In the genomic region with DNA sequence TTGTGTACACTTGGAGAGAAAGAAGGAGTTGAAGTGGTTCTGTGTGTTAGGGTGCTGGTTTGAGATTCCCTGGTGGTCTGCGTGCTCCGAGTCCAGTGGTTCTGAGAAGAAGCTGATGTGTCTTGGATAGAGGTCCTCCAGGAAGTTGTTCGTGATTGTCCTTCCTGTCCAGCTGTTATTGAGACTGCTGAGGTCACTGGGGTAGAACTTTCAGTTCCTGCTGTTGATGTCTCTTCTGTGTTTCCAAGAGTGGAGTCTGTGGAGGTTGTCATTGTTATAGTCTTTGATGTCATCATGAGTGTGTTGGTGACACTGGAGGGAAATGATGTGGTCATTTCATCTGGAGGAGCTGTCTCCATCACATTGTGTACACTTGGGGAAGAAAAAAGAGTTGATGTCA, we compare ENCODE assay signal across 29 cellular contexts. TPM values are rescaled to one million over a fixed set of nuclear protein-coding genes. Genes with fewer than 3 reads are reported as not detected.
DNase-seq lines count a peak whose midpoint lies in the region; ATAC-seq and TF ChIP-seq lines count a peak whose summit lies in the region.
"Had no signal": no experiment of that assay in that cellular context is flagged by ENCODE, and none has a peak within 500 bp of the region (broad histone marks: within the 10 kb centered on the region; RNA-seq: fewer than 3 reads in every experiment).

No MANE protein-coding gene starts in this region.

- peaks cover 17% of the 10 kb centered on the region for H3K4me1 ChIP-seq in OCI-LY7 (ENCODE audit: insufficient read depth, low read length, poor library complexity, severe bottlenecking)

- peak; percentile 34 for ATAC-seq in activated CD8-positive, alpha-beta T cell treated with anti-CD3 and anti-CD28 coated beads for 36 hours
- no peak for ATAC-seq in activated CD8-positive, alpha-beta T cell treated with anti-CD3 and anti-CD28 coated beads, Interleukin-2, amount 10 ng/mL, durations not matched to agents 7 days and 5 days
- peak; percentile 61 for ATAC-seq in stimulated activated memory B cell treated with anti-CD40 and anti-IgM and Interleukin-4, amounts not matched to agents 10 μg/mL and 1 μg/mL and 100 μg/mL, for 72 hours
- no peak for ATAC-seq in HG03175 (IDR thresholded peaks at IDR 0.05; ENCODE audit: unreplicated experiment)
- ATAC-seq: CD8-positive, alpha-beta T cell; stimulated activated naive CD8-positive, alpha-beta T cell treated with anti-CD3 and anti-CD28 coated beads, Interleukin-15, Interleukin-2, amounts not matched to agents 100 U/mL and 50 U/mL, for 24 hours had no signal

- peaks cover 38% of the 10 kb centered on the region for H3K4me1 Mint-ChIP-seq in activated CD8-positive, alpha-beta T cell treated with anti-CD3 and anti-CD28 coated beads for 36 hours (ENCODE audit: low read depth)
- H3K4me1 Mint-ChIP-seq in activated CD8-positive, alpha-beta T cell treated with anti-CD3 and anti-CD28 coated beads, Interleukin-2, amount 10 ng/mL, durations not matched to agents 7 days and 5 days (ENCODE audit: low read depth): peaks cover 34% of the 10 kb centered on the region
- peaks cover 24% of the 10 kb centered on the region for H3K4me1 Mint-ChIP-seq in stimulated activated memory B cell treated with anti-CD40 and anti-IgM and Interleukin-4, amounts not matched to agents 10 μg/mL and 1 μg/mL and 100 μg/mL, for 72 hours
- peaks cover 5% of the 10 kb centered on the region for H3K4me1 Mint-ChIP-seq in MCF 10A (ENCODE audit: insufficient read depth, unreplicated experiment)

- intact Hi-C loops in activated CD8-positive, alpha-beta T cell treated with anti-CD3 and anti-CD28 coated beads for 36 hours (cut with micrococcal nuclease): no loop called here
- intact Hi-C loops in OCI-LY7 (cut with micrococcal nuclease; ENCODE audit: unreplicated experiment) (no loop called here), MCF 10A (cut with micrococcal nuclease) (no loop called here)

- no peaks in the 10 kb centered on the region for H3K9me2 ChIP-seq in OCI-LY7 (ENCODE audit: insufficient read depth, low read length)

- no peak overlapping the region for H3K4me3 Mint-ChIP-seq in activated CD8-positive, alpha-beta T cell treated with anti-CD3 and anti-CD28 coated beads for 36 hours
- H3K4me3 Mint-ChIP-seq in activated CD8-positive, alpha-beta T cell treated with anti-CD3 and anti-CD28 coated beads, Interleukin-2, amount 10 ng/mL, durations not matched to agents 7 days and 5 days: no peak overlapping the region
- no peak overlapping the region for H3K4me3 Mint-ChIP-seq in stimulated activated memory B cell treated with anti-CD40 and anti-IgM and Interleukin-4, amounts not matched to agents 10 μg/mL and 1 μg/mL and 100 μg/mL, for 72 hours
- H3K4me3 Mint-ChIP-seq in MCF 10A (ENCODE audit: unreplicated experiment): no peak overlapping the region
- H3K4me3 Mint-ChIP-seq: activated naive CD8-positive, alpha-beta T cell treated with anti-CD3 and anti-CD28 coated beads for 36 hours; CD8-positive, alpha-beta T cell; nephron progenitor cell had no signal

- CTCF ChIA-PET in activated CD8-positive, alpha-beta T cell treated with anti-CD3 and anti-CD28 coated beads for 36 hours (lab: Charles Lee): interaction anchor here (1.0 to 1.3 kb wide), 3 partner anchors 9 to 68 kb away, joined by 4 read pairs; no protein-coding TSS in a partner anchor
- CTCF ChIA-PET in activated CD8-positive, alpha-beta T cell treated with anti-CD3 and anti-CD28 coated beads, Interleukin-2, amount 10 ng/mL, durations not matched to agents 7 days and 5 days (lab: Charles Lee): interaction anchor here (0.7 to 0.9 kb wide), 2 partner anchors 14 to 60 kb away, joined by 3 read pairs; no protein-coding TSS in a partner anchor
- CTCF ChIA-PET in OCI-LY7 (lab: Charles Lee; ENCODE audit: unreplicated experiment) (no interaction called here), MCF 10A (lab: Yijun Ruan, JAX) (interaction anchor here (0.7 kb wide), 1 partner anchor 59 kb away, joined by 3 read pairs; no protein-coding TSS in a partner anchor)

- no peaks in the 10 kb centered on the region for H3K36me3 ChIP-seq in OCI-LY7 (ENCODE audit: insufficient read depth, low read length)
- H3K36me3 ChIP-seq: ovary, Peyer's patch had no signal

- no peak for DNase-seq in activated CD8-positive, alpha-beta T cell treated with anti-CD3 and anti-CD28 coated beads for 36 hours
- no peak for DNase-seq in activated CD8-positive, alpha-beta T cell treated with anti-CD3 and anti-CD28 coated beads, Interleukin-2, amount 10 ng/mL, durations not matched to agents 7 days and 5 days
- DNase-seq in OCI-LY7 (ENCODE audit: low spot score): peak; percentile 70
- peak; percentile 16 for DNase-seq in mesenteric fat pad (ENCODE audit: low spot score)
- DNase-seq in MV-4-11 (lab: John Stamatoyannopoulos, UW): no peak
- no peak for DNase-seq in MCF 10A (ENCODE audit: unreplicated experiment)
- DNase-seq: 8988T; activated CD4-positive, alpha-beta T cell treated with anti-CD3 and anti-CD28 coated beads for 1 hour; activated naive CD8-positive, alpha-beta T cell treated with anti-CD3 and anti-CD28 coated beads for 36 hours; CD8-positive, alpha-beta T cell; effector memory CD4-positive, alpha-beta T cell; H7; Kasumi-1; midbrain; NCI-H146; NCI-H2107; NCI-H345; nephron progenitor cell; ovary; Peyer's patch; retina; SIG-M5; stimulated activated naive CD8-positive, alpha-beta T cell treated with anti-CD3 and anti-CD28 coated beads, Interleukin-15, Interleukin-2, amounts not matched to agents 100 U/mL and 50 U/mL, for 24 hours had no signal

- peaks cover 18% of the 10 kb centered on the region for H3K36me3 Mint-ChIP-seq in activated CD8-positive, alpha-beta T cell treated with anti-CD3 and anti-CD28 coated beads for 36 hours (ENCODE audit: low read depth)
- peaks cover 44% of the 10 kb centered on the region for H3K36me3 Mint-ChIP-seq in activated CD8-positive, alpha-beta T cell treated with anti-CD3 and anti-CD28 coated beads, Interleukin-2, amount 10 ng/mL, durations not matched to agents 7 days and 5 days (ENCODE audit: low read depth)
- peaks cover 6% of the 10 kb centered on the region for H3K36me3 Mint-ChIP-seq in stimulated activated memory B cell treated with anti-CD40 and anti-IgM and Interleukin-4, amounts not matched to agents 10 μg/mL and 1 μg/mL and 100 μg/mL, for 72 hours
- H3K36me3 Mint-ChIP-seq in MCF 10A (ENCODE audit: insufficient read depth, unreplicated experiment): no peaks in the 10 kb centered on the region

- no peak for TF ChIP-seq CTCF in activated CD8-positive, alpha-beta T cell treated with anti-CD3 and anti-CD28 coated beads for 36 hours (IDR thresholded peaks at IDR 0.05)
- no peak for TF ChIP-seq CTCF in OCI-LY7 (conservative IDR thresholded peaks at IDR 0.05; ENCODE audit: low read length)
- no peak for TF ChIP-seq CTCF in MCF 10A (IDR thresholded peaks at IDR 0.05; ENCODE audit: unreplicated experiment)

- H3K79me2 ChIP-seq in OCI-LY7 (ENCODE audit: insufficient read depth, low read depth, low read length): no peaks in the 10 kb centered on the region

- POLR2A ChIA-PET in activated CD8-positive, alpha-beta T cell treated with anti-CD3 and anti-CD28 coated beads for 36 hours (lab: Charles Lee): no interaction called here
- POLR2A ChIA-PET in activated CD8-positive, alpha-beta T cell treated with anti-CD3 and anti-CD28 coated beads, Interleukin-2, amount 10 ng/mL, durations not matched to agents 7 days and 5 days (lab: Charles Lee): no interaction called here
- POLR2A ChIA-PET in OCI-LY7 (lab: Charles Lee): interaction anchor here (1.7 kb wide), 2 partner anchors 8 to 12 kb away, joined by 5 to 6 read pairs; no protein-coding TSS in a partner anchor
- POLR2A ChIA-PET in MCF 10A (lab: Yijun Ruan, JAX): no interaction called here

- no peak overlapping the region for H3K27ac Mint-ChIP-seq in activated CD8-positive, alpha-beta T cell treated with anti-CD3 and anti-CD28 coated beads for 36 hours
- H3K27ac Mint-ChIP-seq in activated CD8-positive, alpha-beta T cell treated with anti-CD3 and anti-CD28 coated beads, Interleukin-2, amount 10 ng/mL, durations not matched to agents 7 days and 5 days: no peak overlapping the region
- H3K27ac Mint-ChIP-seq in stimulated activated memory B cell treated with anti-CD40 and anti-IgM and Interleukin-4, amounts not matched to agents 10 μg/mL and 1 μg/mL and 100 μg/mL, for 72 hours: no peak overlapping the region
- H3K27ac Mint-ChIP-seq in MCF 10A (ENCODE audit: low read depth, unreplicated experiment): no peak overlapping the region
- H3K27ac Mint-ChIP-seq: activated naive CD8-positive, alpha-beta T cell treated with anti-CD3 and anti-CD28 coated beads for 36 hours; activated T-helper 2 cell treated with anti-CD3 and anti-CD28 coated beads, Interferon-gamma antibody, Interleukin-2, Interleukin-4, amounts not matched to agents 10 μg/mL and 5 μg/mL and 100 μg/mL, durations not matched to agents 14 hours and 24 hours and 36 hours; nephron progenitor cell had no signal

- peaks cover 18% of the 10 kb centered on the region for H3K9me3 Mint-ChIP-seq in activated CD8-positive, alpha-beta T cell treated with anti-CD3 and anti-CD28 coated beads for 36 hours
- peaks cover 41% of the 10 kb centered on the region for H3K9me3 Mint-ChIP-seq in activated CD8-positive, alpha-beta T cell treated with anti-CD3 and anti-CD28 coated beads, Interleukin-2, amount 10 ng/mL, durations not matched to agents 7 days and 5 days (ENCODE audit: insufficient read depth)
- H3K9me3 Mint-ChIP-seq in stimulated activated memory B cell treated with anti-CD40 and anti-IgM and Interleukin-4, amounts not matched to agents 10 μg/mL and 1 μg/mL and 100 μg/mL, for 72 hours: peaks cover 15% of the 10 kb centered on the region
- H3K9me3 Mint-ChIP-seq in MCF 10A (ENCODE audit: unreplicated experiment): peaks cover 25% of the 10 kb centered on the region

- no peaks in the 10 kb centered on the region for H4K20me1 ChIP-seq in OCI-LY7 (ENCODE audit: insufficient read depth, low read length)

- no peak overlapping the region for H3K4me3 ChIP-seq in OCI-LY7 (ENCODE audit: low read depth, low read length, poor library complexity, severe bottlenecking)
- H3K4me3 ChIP-seq: ovary, Peyer's patch, skin epidermis had no signal

- H3K4me2 ChIP-seq in OCI-LY7 (ENCODE audit: low read length): peak overlapping the region; percentile 24

- no peak overlapping the region for H2AFZ ChIP-seq in OCI-LY7 (ENCODE audit: low read length)

- H3K9me3 ChIP-seq in OCI-LY7 (ENCODE audit: low read length): 0 out of 2 replicates have a peak, but pooled peaks cover 8% of the 10 kb centered on the region
- H3K9me3 ChIP-seq: ovary, Peyer's patch had no signal

- BruUV-seq in OCI-LY7 (replicated peaks; lab: Mats Ljungman, UMichigan): no TSS peak
- no TSS peak for BruUV-seq in MCF 10A (replicated peaks; lab: Mats Ljungman, UMichigan)

- peaks cover 6% of the 10 kb centered on the region for H3K27me3 Mint-ChIP-seq in activated CD8-positive, alpha-beta T cell treated with anti-CD3 and anti-CD28 coated beads for 36 hours
- H3K27me3 Mint-ChIP-seq in activated CD8-positive, alpha-beta T cell treated with anti-CD3 and anti-CD28 coated beads, Interleukin-2, amount 10 ng/mL, durations not matched to agents 7 days and 5 days (ENCODE audit: low read depth): peaks cover 12% of the 10 kb centered on the region
- H3K27me3 Mint-ChIP-seq in stimulated activated memory B cell treated with anti-CD40 and anti-IgM and Interleukin-4, amounts not matched to agents 10 μg/mL and 1 μg/mL and 100 μg/mL, for 72 hours: peaks cover 63% of the 10 kb centered on the region
- H3K27me3 Mint-ChIP-seq in MCF 10A (ENCODE audit: insufficient read depth, unreplicated experiment): peaks cover 58% of the 10 kb centered on the region

- no peak overlapping the region for H3K27ac ChIP-seq in OCI-LY7 (ENCODE audit: low read depth, low read length, poor library complexity, severe bottlenecking)
- H3K27ac ChIP-seq: ovary, Peyer's patch, skin epidermis had no signal

RNA-seq across cellular contexts. Expression of a gene that starts 20.8 kb away (rescaled TPM):
- under 1 TPM; 0.20 to 0.31 TPM for total RNA-seq in activated CD8-positive, alpha-beta T cell treated with anti-CD3 and anti-CD28 coated beads for 36 hours
- under 1 TPM in 1 of 2 experiments, not detected in 1; 0.05 TPM for total RNA-seq in activated CD8-positive, alpha-beta T cell treated with anti-CD3 and anti-CD28 coated beads, Interleukin-2, amount 10 ng/mL, durations not matched to agents 7 days and 5 days
- 0.03 and 0.08 TPM in 2 replicates for total RNA-seq in OCI-LY7 (2014; rRNA removed; shearing (Covaris generic))
- total RNA-seq in OCI-LY7 (2022) (0.11 and 0.42 TPM in 2 replicates), mesenteric fat pad (not detected), MCF 10A (2022) (not detected in 2 replicates)
- total RNA-seq: CD8-positive, alpha-beta T cell; Daoy; liver had no signal

Comparison
In these comparisons a context has a peak if more than half of its experiments do, and no peak if none do; other contexts are left out.
1. ATAC-seq: peak in activated CD8-positive, alpha-beta T cell treated with anti-CD3 and anti-CD28 coated beads for 36 hours (single experiment) and stimulated activated memory B cell treated with anti-CD40 and anti-IgM and Interleukin-4, amounts not matched to agents 10 μg/mL and 1 μg/mL and 100 μg/mL, for 72 hours (single experiment); none in activated CD8-positive, alpha-beta T cell treated with anti-CD3 and anti-CD28 coated beads, Interleukin-2, amount 10 ng/mL, durations not matched to agents 7 days and 5 days (single experiment) and HG03175 (single experiment).
2. DNase-seq: peak in OCI-LY7 (single experiment) and mesenteric fat pad (single experiment); none in activated CD8-positive, alpha-beta T cell treated with anti-CD3 and anti-CD28 coated beads for 36 hours (single experiment), activated CD8-positive, alpha-beta T cell treated with anti-CD3 and anti-CD28 coated beads, Interleukin-2, amount 10 ng/mL, durations not matched to agents 7 days and 5 days (single experiment), MV-4-11 (single experiment) and MCF 10A (single experiment).